ENCODE assay signal across 25 cellular contexts in genomic region chr11:15735711-15736110, GRCh38.
"Had no signal": no experiment of that assay in that cellular context is flagged by ENCODE, and none has a peak within 500 bp of the region (broad histone marks: within the 10 kb centered on the region; RNA-seq: fewer than 3 reads in every experiment).

No MANE protein-coding gene starts in this region.

- H3K4me3 Mint-ChIP-seq: endodermal cell; naive thymus-derived CD4-positive, alpha-beta T cell; nephron progenitor cell; stimulated activated memory B cell treated with anti-CD40 and anti-IgM and Interleukin-4, amounts not matched to agents 10 μg/mL and 1 μg/mL and 100 μg/mL, for 72 hours; stimulated activated naive CD8-positive, alpha-beta T cell treated with anti-CD3 and anti-CD28 coated beads, Interleukin-15, Interleukin-2, amounts not matched to agents 100 ng/mL and 50 ng/mL, for 24 hours had no signal

- H3K4me1 Mint-ChIP-seq: endodermal cell; naive thymus-derived CD4-positive, alpha-beta T cell; stimulated activated memory B cell treated with anti-CD40 and anti-IgM and Interleukin-4, amounts not matched to agents 10 μg/mL and 1 μg/mL and 100 μg/mL, for 72 hours had no signal

- H3K27me3 ChIP-seq: hepatocyte, neutrophil, right lobe of liver, spleen, tibial artery, upper lobe of left lung, vagina had no signal

- H3K9me3 Mint-ChIP-seq: endodermal cell, nephron progenitor cell had no signal

- H3K4me3 ChIP-seq: hepatocyte, psoas muscle, right lobe of liver, spleen, tibial artery, upper lobe of left lung, vagina had no signal

- H3K27ac ChIP-seq: hepatocyte, neutrophil, psoas muscle, right lobe of liver, spleen, tibial artery, upper lobe of left lung, vagina had no signal

- H3K9me3 ChIP-seq: neutrophil, psoas muscle, right lobe of liver, spleen, tibial artery, upper lobe of left lung, vagina had no signal

- H3K27me3 Mint-ChIP-seq: stimulated activated memory B cell treated with anti-CD40 and anti-IgM and Interleukin-4, amounts not matched to agents 10 μg/mL and 1 μg/mL and 100 μg/mL, for 72 hours; stimulated activated naive CD8-positive, alpha-beta T cell treated with anti-CD3 and anti-CD28 coated beads, Interleukin-15, Interleukin-2, amounts not matched to agents 100 ng/mL and 50 ng/mL, for 24 hours had no signal

- H3K36me3 ChIP-seq: neutrophil, right lobe of liver, spleen, tibial artery, upper lobe of left lung, vagina had no signal

- H3K36me3 Mint-ChIP-seq: naive thymus-derived CD4-positive, alpha-beta T cell; stimulated activated memory B cell treated with anti-CD40 and anti-IgM and Interleukin-4, amounts not matched to agents 10 μg/mL and 1 μg/mL and 100 μg/mL, for 72 hours had no signal

- H3K4me1 ChIP-seq: psoas muscle, right lobe of liver, spleen, tibial artery, upper lobe of left lung, vagina had no signal

- ATAC-seq: left cardiac atrium; left ventricle myocardium superior; naive thymus-derived CD4-positive, alpha-beta T cell; psoas muscle; right lobe of liver; stimulated activated memory B cell treated with anti-CD40 and anti-IgM and Interleukin-4, amounts not matched to agents 10 μg/mL and 1 μg/mL and 100 μg/mL, for 72 hours had no signal

- H3K27ac Mint-ChIP-seq: endodermal cell; naive thymus-derived CD4-positive, alpha-beta T cell; nephron progenitor cell; stimulated activated memory B cell treated with anti-CD40 and anti-IgM and Interleukin-4, amounts not matched to agents 10 μg/mL and 1 μg/mL and 100 μg/mL, for 72 hours; stimulated activated naive CD8-positive, alpha-beta T cell treated with anti-CD3 and anti-CD28 coated beads, Interleukin-15, Interleukin-2, amounts not matched to agents 100 ng/mL and 50 ng/mL, for 24 hours had no signal

- DNase-seq: effector CD4-positive, alpha-beta T cell; endodermal cell; erythroblast; foreskin melanocyte; head of caudate nucleus; kidney; left cardiac atrium; left ventricle myocardium superior; mammary epithelial cell; naive thymus-derived CD4-positive, alpha-beta T cell; nephron progenitor cell; psoas muscle; retina; right lobe of liver; spleen; stimulated activated CD4-positive, alpha-beta T cell treated with anti-CD3 and anti-CD28 coated beads, Interleukin-15, amount 100 ng/mL, for 24 hours; stimulated activated CD4-positive, alpha-beta T cell treated with anti-CD3 and anti-CD28 coated beads, Interleukin-1b, Interleukin-23, amount 100 ng/mL, for 48 hours; stimulated activated CD4-positive, alpha-beta T cell treated with anti-CD3 and anti-CD28 coated beads, Interleukin-4, amount 100 ng/mL, for 24 hours; tibial artery; upper lobe of left lung had no signal
